1 cellular context compared by ENCODE assay signal in the genomic region with DNA sequence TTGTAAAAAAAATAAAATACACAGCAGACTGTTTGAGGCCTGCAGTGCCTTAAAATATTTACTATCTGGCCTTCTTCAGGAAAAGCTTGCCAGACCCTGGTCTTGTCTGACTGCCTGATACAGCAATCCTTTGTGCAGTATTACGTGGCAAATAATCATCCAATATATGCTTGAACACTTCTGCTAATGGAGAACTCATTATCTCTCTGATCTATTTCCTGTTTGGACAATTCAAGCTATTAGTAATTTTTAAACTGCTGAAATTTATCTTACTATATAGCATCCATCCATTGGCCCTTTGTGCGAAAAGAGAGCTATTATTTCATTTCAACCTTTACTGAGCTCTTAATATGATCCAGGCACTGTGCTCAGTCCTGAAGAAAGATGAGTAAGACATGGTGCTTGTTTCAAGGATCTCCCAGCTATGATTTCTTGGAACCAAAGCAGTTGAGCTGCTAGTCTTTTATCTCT.
TF ChIP-seq lines count a peak whose summit lies in the region.

No MANE protein-coding gene starts in this region.

TF ChIP-seq in HepG2, 621 proteins besides CTCF, POLR2A, EP300 and RAD21:
- TF ChIP-seq SIN3A (IDR thresholded peaks at IDR 0.05; ENCODE audit: borderline replicate concordance, low read depth, low read length) = no peak
- TF ChIP-seq DNMT1 (CRISPR knock-in tag; IDR thresholded peaks at IDR 0.05) = no peak
- TF ChIP-seq SNAPC2 (CRISPR knock-in tag; IDR thresholded peaks at IDR 0.05) = no peak
- no peak for TF ChIP-seq SALL1 (CRISPR knock-in tag; IDR thresholded peaks at IDR 0.05)
